In genomic region chr2:231668981-231669380, GRCh38 we compare ENCODE assay signal across 19 cellular contexts. TPM values are rescaled to one million over a fixed set of nuclear protein-coding genes. Genes with fewer than 3 reads are reported as not detected.
DNase-seq lines count a peak whose midpoint lies in the region; ATAC-seq and TF ChIP-seq lines count a peak whose summit lies in the region.
"Had no signal": no experiment of that assay in that cellular context is flagged by ENCODE, and none has a peak within 500 bp of the region (broad histone marks: within the 10 kb centered on the region; RNA-seq: fewer than 3 reads in every experiment).

No MANE protein-coding gene starts in this region.

- H4K20me1 ChIP-seq in DOHH2 (ENCODE audit: control insufficient read depth, insufficient read depth, low read depth, low read length) (no peaks in the 10 kb centered on the region), GM23248 (ENCODE audit: insufficient read depth) (no peaks in the 10 kb centered on the region)

- TF ChIP-seq CTCF in DOHH2 (IDR thresholded peaks at IDR 0.05; ENCODE audit: low read depth, low read length, poor library complexity, severe bottlenecking) (no peak), WTC11 (IDR thresholded peaks at IDR 0.05) (no peak), foreskin fibroblast (IDR thresholded peaks at IDR 0.05; ENCODE audit: low read depth, low read length) (no peak)

- H3K4me3 ChIP-seq in DOHH2 (ENCODE audit: low read length) (no peak overlapping the region), foreskin fibroblast (ENCODE audit: low read depth in 1 of 2, low read length in 2 of 2) (no peak overlapping the region), GM23248 (no peak overlapping the region)
- H3K4me3 ChIP-seq: HAP-1, SJCRH30 had no signal

- no peak overlapping the region for H3K9ac ChIP-seq in GM23248

- H3K4me3 Mint-ChIP-seq in WTC11 (no peak overlapping the region), memory B cell (peak overlapping the region; percentile 94)
- H3K4me3 Mint-ChIP-seq: CD4-positive, CD25-positive, alpha-beta regulatory T cell had no signal

- H3K27me3 ChIP-seq in DOHH2 (ENCODE audit: control insufficient read depth, low read length) (no peaks in the 10 kb centered on the region), GM23248 (replicated peaks; ENCODE audit: insufficient read depth) (no peaks in the 10 kb centered on the region)
- H3K27me3 ChIP-seq: SJCRH30 had no signal

- POLR2A ChIA-PET in WTC11 (lab: Charles Lee), result no interaction called here

- H3K9me3 ChIP-seq in DOHH2 (ENCODE audit: control insufficient read depth, insufficient read depth, low read length), result no peaks in the 10 kb centered on the region
- no peaks in the 10 kb centered on the region for H3K9me3 ChIP-seq in GM23248 (ENCODE audit: low read depth)
- H3K9me3 ChIP-seq: Caco-2, HAP-1, SJCRH30 had no signal

- H3K27ac ChIP-seq in DOHH2 (ENCODE audit: low read depth, low read length) (peak overlapping the region; percentile 99), substantia nigra (ENCODE audit: low read depth, low read length, poor library complexity, severe bottlenecking) (peak overlapping the region; percentile 7), GM23248 (no peak overlapping the region)
- H3K27ac ChIP-seq: SJCRH30 had no signal

- no peak for DNase-seq in WTC11 (ENCODE audit: low spot score)
- no peak for DNase-seq in memory B cell (ENCODE audit: low spot score in 2 of 2)
- DNase-seq in substantia nigra (lab: John Stamatoyannopoulos, UW), result no peak
- no peak for DNase-seq in stimulated activated CD4-positive, alpha-beta T cell treated with anti-CD3 and anti-CD28 coated beads, Interleukin-15, amount 100 ng/mL, for 24 hours
- DNase-seq in foreskin fibroblast, result no peak
- no peak for DNase-seq in GM23248
- DNase-seq: Caco-2; CD4-positive, CD25-positive, alpha-beta regulatory T cell; DMS153; EL; KBM-7; NCI-H1417 treated with DMSO at 0.1 percent for 48 hours; NCI-H1930; NCI-H446; PC-3; SJCRH30 had no signal

- no peaks in the 10 kb centered on the region for H3K36me3 Mint-ChIP-seq in WTC11
- no peaks in the 10 kb centered on the region for H3K36me3 Mint-ChIP-seq in memory B cell
- H3K36me3 Mint-ChIP-seq: CD4-positive, CD25-positive, alpha-beta regulatory T cell had no signal

- in situ Hi-C loops in GM23248 (cut with MboI), result no loop called here

- H3F3A ChIP-seq in DOHH2 (ENCODE audit: control insufficient read depth, insufficient read depth), result peaks cover 63% of the 10 kb centered on the region
- 0 out of 2 replicates have a peak, but pooled peaks cover 5% of the 10 kb centered on the region for H3F3A ChIP-seq in GM23248 (ENCODE audit: insufficient read depth)

- H3K27ac Mint-ChIP-seq in WTC11 (peak overlapping the region; percentile 65; the same call in 1 of the 2 replicates), memory B cell (peak overlapping the region; percentile 99)

- CTCF ChIA-PET in WTC11 (lab: Charles Lee), result interaction anchor here (1.4 kb wide), 1 partner anchor 8 kb away, joined by 4 read pairs; no protein-coding TSS in a partner anchor

- H3K4me1 ChIP-seq in DOHH2 (ENCODE audit: control insufficient read depth, low read length) (peaks cover 96% of the 10 kb centered on the region), GM23248 (ENCODE audit: insufficient read depth) (peaks cover 5% of the 10 kb centered on the region; the same call in 1 of the 2 replicates)

- H3K9me2 ChIP-seq in DOHH2 (replicated peaks; ENCODE audit: control insufficient read depth, low read length), result no peaks in the 10 kb centered on the region
- H3K9me2 ChIP-seq in GM23248 (ENCODE audit: insufficient read depth), result no peaks in the 10 kb centered on the region

- whole genome bisulfite sequencing in GM23248 (ENCODE audit: low coverage in 1 of 2, low lambda C conversion rate in 2 of 2, missing lambda C conversion rate in 2 of 2), 2 experiments, result 94 to 100% methylated on average over 2 of the region's 2 CpGs

- no peak overlapping the region for H2AFZ ChIP-seq in GM23248

- H3K4me2 ChIP-seq in DOHH2 (ENCODE audit: low read length), result peak overlapping the region; percentile 69
- H3K4me2 ChIP-seq in GM23248 (ENCODE audit: unreplicated experiment), result no peak overlapping the region

- H3K4me1 Mint-ChIP-seq in WTC11, result peaks cover 52% of the 10 kb centered on the region
- peaks cover 48% of the 10 kb centered on the region for H3K4me1 Mint-ChIP-seq in memory B cell

- H3K36me3 ChIP-seq in DOHH2 (ENCODE audit: control insufficient read depth, low read length), result peaks cover 6% of the 10 kb centered on the region
- H3K36me3 ChIP-seq in GM23248 (ENCODE audit: low read depth), result no peaks in the 10 kb centered on the region
- H3K36me3 ChIP-seq: HAP-1, SJCRH30 had no signal

- peaks cover 9% of the 10 kb centered on the region for H3K79me2 ChIP-seq in DOHH2 (ENCODE audit: control insufficient read depth, low read length)
- no peaks in the 10 kb centered on the region for H3K79me2 ChIP-seq in GM23248 (ENCODE audit: insufficient read depth)

- H3K27me3 Mint-ChIP-seq in WTC11 (ENCODE audit: low read depth) (no peaks in the 10 kb centered on the region; the same call in 1 of the 2 replicates), memory B cell (no peaks in the 10 kb centered on the region)

- H3K9me3 Mint-ChIP-seq in WTC11 (no peaks in the 10 kb centered on the region), memory B cell (no peaks in the 10 kb centered on the region)
- H3K9me3 Mint-ChIP-seq: CD4-positive, CD25-positive, alpha-beta regulatory T cell had no signal

- no peak for ATAC-seq in WTC11
- ATAC-seq in memory B cell (ENCODE audit: low read depth), result no peak
- no peak for ATAC-seq in GM19452 (IDR thresholded peaks at IDR 0.05; ENCODE audit: unreplicated experiment)
- ATAC-seq: PC-3 had no signal

TF ChIP-seq in WTC11, 78 proteins besides CTCF, POLR2A, EP300 and RAD21:
- TF ChIP-seq FOXK1 (CRISPR knock-in tag; IDR thresholded peaks at IDR 0.05) (no peak), GTF2I (CRISPR knock-in tag; conservative IDR thresholded peaks at IDR 0.05) (0 out of 2 replicates have a peak, but pooled peaks have one; percentile 12)
TF ChIP-seq in WTC11: peak in this region for 1.

RNA-seq across cellular contexts. Expression of gene PTMA, which starts 39.3 kb away (rescaled TPM):
- total RNA-seq in WTC11 (2021), result 2,164 to 2,284 TPM (median 2,200 TPM) in 3 replicates
- 301 and 318 TPM in 2 replicates for total RNA-seq in GM23248 (2014; rRNA removed; shearing (Covaris generic))
- 570 and 594 TPM in 2 replicates for polyA plus RNA-seq in GM23248 (2016; fragmentation: Nextera tagmentation; extraction: Ambion mirVana)
